ENCODE assay signal across 17 cellular contexts in genomic region chr5:100832252-100833230, GRCh38.
DNase-seq lines count a peak whose midpoint lies in the region; ATAC-seq and TF ChIP-seq lines count a peak whose summit lies in the region.
"Had no signal": no experiment of that assay in that cellular context is flagged by ENCODE, and none has a peak within 500 bp of the region (broad histone marks: within the 10 kb centered on the region; RNA-seq: fewer than 3 reads in every experiment).

No MANE protein-coding gene starts in this region.

- CTCF ChIA-PET in activated CD8-positive, alpha-beta memory T cell treated with anti-CD3 and anti-CD28 coated beads, Interleukin-2, amount 10 ng/mL, durations not matched to agents 7 days and 5 days (lab: Charles Lee): no interaction called here
- CTCF ChIA-PET in activated naive CD4-positive, alpha-beta T cell treated with anti-CD3 and anti-CD28 coated beads, Interleukin-2, amount 10 ng/mL, durations not matched to agents 7 days and 5 days (lab: Charles Lee): no interaction called here

- no peaks in the 10 kb centered on the region for H3K27me3 ChIP-seq in smooth muscle cell (ENCODE audit: low read depth)
- H3K27me3 ChIP-seq: adrenal gland had no signal

- no peaks in the 10 kb centered on the region for H4K20me1 ChIP-seq in smooth muscle cell (ENCODE audit: low read depth)

- peaks cover 40% of the 10 kb centered on the region for H3K4me1 Mint-ChIP-seq in activated CD8-positive, alpha-beta memory T cell treated with anti-CD3 and anti-CD28 coated beads, Interleukin-2, amount 10 ng/mL, durations not matched to agents 7 days and 5 days
- peaks cover 33% of the 10 kb centered on the region for H3K4me1 Mint-ChIP-seq in T-helper 17 cell
- H3K4me1 Mint-ChIP-seq in activated naive CD4-positive, alpha-beta T cell treated with anti-CD3 and anti-CD28 coated beads, Interleukin-2, amount 10 ng/mL, durations not matched to agents 7 days and 5 days: peaks cover 9% of the 10 kb centered on the region
- H3K4me1 Mint-ChIP-seq in stimulated activated naive B cell treated with anti-CD40 and anti-IgM and Interleukin-4, amounts not matched to agents 10 μg/mL and 1 μg/mL and 100 μg/mL, for 72 hours: peaks cover 26 to 37% of the 10 kb centered on the region in 2 donors

- H3K9me3 Mint-ChIP-seq in activated CD8-positive, alpha-beta memory T cell treated with anti-CD3 and anti-CD28 coated beads, Interleukin-2, amount 10 ng/mL, durations not matched to agents 7 days and 5 days (ENCODE audit: low read depth): peaks cover 5% of the 10 kb centered on the region
- no peaks in the 10 kb centered on the region for H3K9me3 Mint-ChIP-seq in activated naive CD4-positive, alpha-beta T cell treated with anti-CD3 and anti-CD28 coated beads, Interleukin-2, amount 10 ng/mL, durations not matched to agents 7 days and 5 days
- H3K9me3 Mint-ChIP-seq in stimulated activated naive B cell treated with anti-CD40 and anti-IgM and Interleukin-4, amounts not matched to agents 10 μg/mL and 1 μg/mL and 100 μg/mL, for 72 hours: no peaks in the 10 kb centered on the region
- H3K9me3 Mint-ChIP-seq: CD4-positive, alpha-beta T cell had no signal

- H2AFZ ChIP-seq in smooth muscle cell (ENCODE audit: low read depth): no peak overlapping the region

- WGBS in smooth muscle cell (ENCODE audit: low lambda C conversion rate): 94% methylated on average over 6 of the region's 6 CpGs

- ATAC-seq in activated CD8-positive, alpha-beta memory T cell treated with anti-CD3 and anti-CD28 coated beads, Interleukin-2, amount 10 ng/mL, durations not matched to agents 7 days and 5 days: no peak
- ATAC-seq in HG02981 (IDR thresholded peaks at IDR 0.05; ENCODE audit: unreplicated experiment) (peak; percentile 34), T-helper 17 cell (no peak)
- no peak for ATAC-seq in stimulated activated naive B cell treated with anti-CD40 and anti-IgM and Interleukin-4, amounts not matched to agents 10 μg/mL and 1 μg/mL and 100 μg/mL, for 72 hours (replicated peaks)
- ATAC-seq: A549; activated CD4-positive, CD25-positive, alpha-beta regulatory T cell treated with anti-CD3 and anti-CD28 coated beads, Interleukin-2, amount 50 U/mL, for 24 hours had no signal

- no peak for DNase-seq in activated CD8-positive, alpha-beta memory T cell treated with anti-CD3 and anti-CD28 coated beads, Interleukin-2, amount 10 ng/mL, durations not matched to agents 7 days and 5 days
- no peak for DNase-seq in activated CD8-positive, alpha-beta memory T cell treated with anti-CD3 and anti-CD28 coated beads, Interleukin-2, amount 50 U/mL, for 4 hours
- no peak for DNase-seq in T-helper 17 cell
- no peak for DNase-seq in smooth muscle cell (lab: John Stamatoyannopoulos, UW; ENCODE audit: unreplicated experiment)
- no peak for DNase-seq in EL
- DNase-seq in activated naive CD4-positive, alpha-beta T cell treated with anti-CD3 and anti-CD28 coated beads, Interleukin-2, amount 10 ng/mL, durations not matched to agents 7 days and 5 days: no peak
- DNase-seq in stimulated activated naive B cell treated with anti-CD40 and anti-IgM and Interleukin-4, amounts not matched to agents 10 μg/mL and 1 μg/mL and 100 μg/mL, for 72 hours: no peak
- DNase-seq: adrenal gland; CD4-positive, alpha-beta T cell; NCI-H1092 treated with DMSO at 0.1 percent for 48 hours; NCI-H2171 treated with DMSO at 0.1 percent for 48 hours; Right ventricle myocardium superior; trophoblast cell had no signal

- no peaks in the 10 kb centered on the region for H3K27me3 Mint-ChIP-seq in activated CD8-positive, alpha-beta memory T cell treated with anti-CD3 and anti-CD28 coated beads, Interleukin-2, amount 10 ng/mL, durations not matched to agents 7 days and 5 days
- H3K27me3 Mint-ChIP-seq in T-helper 17 cell: no peaks in the 10 kb centered on the region
- no peaks in the 10 kb centered on the region for H3K27me3 Mint-ChIP-seq in activated naive CD4-positive, alpha-beta T cell treated with anti-CD3 and anti-CD28 coated beads, Interleukin-2, amount 10 ng/mL, durations not matched to agents 7 days and 5 days
- H3K27me3 Mint-ChIP-seq in stimulated activated naive B cell treated with anti-CD40 and anti-IgM and Interleukin-4, amounts not matched to agents 10 μg/mL and 1 μg/mL and 100 μg/mL, for 72 hours: no peaks in the 10 kb centered on the region
- H3K27me3 Mint-ChIP-seq: CD4-positive, alpha-beta T cell had no signal

- peaks cover 8% of the 10 kb centered on the region for H3K79me2 ChIP-seq in smooth muscle cell (ENCODE audit: low read depth)

- no peak overlapping the region for H3K4me3 Mint-ChIP-seq in activated CD8-positive, alpha-beta memory T cell treated with anti-CD3 and anti-CD28 coated beads, Interleukin-2, amount 10 ng/mL, durations not matched to agents 7 days and 5 days
- H3K4me3 Mint-ChIP-seq in T-helper 17 cell: peak overlapping the region; percentile 7
- H3K4me3 Mint-ChIP-seq in activated naive CD4-positive, alpha-beta T cell treated with anti-CD3 and anti-CD28 coated beads, Interleukin-2, amount 10 ng/mL, durations not matched to agents 7 days and 5 days: no peak overlapping the region
- no peak overlapping the region for H3K4me3 Mint-ChIP-seq in stimulated activated naive B cell treated with anti-CD40 and anti-IgM and Interleukin-4, amounts not matched to agents 10 μg/mL and 1 μg/mL and 100 μg/mL, for 72 hours
- H3K4me3 Mint-ChIP-seq: CD4-positive, alpha-beta T cell had no signal

- H3K27ac ChIP-seq in smooth muscle cell (ENCODE audit: low read depth): peak overlapping the region; percentile 4
- H3K27ac ChIP-seq: A549, adrenal gland, skin epidermis had no signal

- H3K4me3 ChIP-seq in smooth muscle cell: no peak overlapping the region
- H3K4me3 ChIP-seq: A549, adrenal gland, skin epidermis had no signal

- no peak overlapping the region for H3K9ac ChIP-seq in smooth muscle cell (ENCODE audit: low read depth)

- peaks cover 5% of the 10 kb centered on the region for H3F3A ChIP-seq in smooth muscle cell (ENCODE audit: low read depth)

- no peaks in the 10 kb centered on the region for H3K9me3 ChIP-seq in T-helper 17 cell (ENCODE audit: control insufficient read depth, low read length, poor library complexity, severe bottlenecking)
- H3K9me3 ChIP-seq in smooth muscle cell (replicated peaks; ENCODE audit: low read depth): no peaks in the 10 kb centered on the region
- H3K9me3 ChIP-seq: A549, adrenal gland had no signal

- H3K36me3 Mint-ChIP-seq in activated CD8-positive, alpha-beta memory T cell treated with anti-CD3 and anti-CD28 coated beads, Interleukin-2, amount 10 ng/mL, durations not matched to agents 7 days and 5 days: peaks cover 54% of the 10 kb centered on the region
- peaks cover 4% of the 10 kb centered on the region for H3K36me3 Mint-ChIP-seq in T-helper 17 cell (ENCODE audit: low read depth)
- peaks cover 44% of the 10 kb centered on the region for H3K36me3 Mint-ChIP-seq in activated naive CD4-positive, alpha-beta T cell treated with anti-CD3 and anti-CD28 coated beads, Interleukin-2, amount 10 ng/mL, durations not matched to agents 7 days and 5 days
- peaks cover 1 to 37% of the 10 kb centered on the region in 2 donors for H3K36me3 Mint-ChIP-seq in stimulated activated naive B cell treated with anti-CD40 and anti-IgM and Interleukin-4, amounts not matched to agents 10 μg/mL and 1 μg/mL and 100 μg/mL, for 72 hours

- no peak for TF ChIP-seq CTCF in smooth muscle cell (IDR thresholded peaks at IDR 0.05; ENCODE audit: borderline replicate concordance, insufficient read depth, poor library complexity, severe bottlenecking)

- peaks cover 13% of the 10 kb centered on the region for H3K4me1 ChIP-seq in smooth muscle cell (ENCODE audit: low read depth)
- H3K4me1 ChIP-seq: adrenal gland had no signal

- peak overlapping the region; percentile 1 for H3K27ac Mint-ChIP-seq in activated CD8-positive, alpha-beta memory T cell treated with anti-CD3 and anti-CD28 coated beads, Interleukin-2, amount 10 ng/mL, durations not matched to agents 7 days and 5 days
- H3K27ac Mint-ChIP-seq in T-helper 17 cell: no peak overlapping the region
- no peak overlapping the region for H3K27ac Mint-ChIP-seq in activated naive CD4-positive, alpha-beta T cell treated with anti-CD3 and anti-CD28 coated beads, Interleukin-2, amount 10 ng/mL, durations not matched to agents 7 days and 5 days
- no peak overlapping the region for H3K27ac Mint-ChIP-seq in stimulated activated naive B cell treated with anti-CD40 and anti-IgM and Interleukin-4, amounts not matched to agents 10 μg/mL and 1 μg/mL and 100 μg/mL, for 72 hours
- H3K27ac Mint-ChIP-seq: CD4-positive, alpha-beta T cell had no signal

- H3K4me2 ChIP-seq in smooth muscle cell: no peak overlapping the region
- H3K4me2 ChIP-seq: A549 had no signal

- H3K36me3 ChIP-seq in smooth muscle cell (ENCODE audit: low read depth): no peaks in the 10 kb centered on the region
- H3K36me3 ChIP-seq: adrenal gland had no signal
